ENCODE assay signal across 26 cellular contexts in the genomic region with DNA sequence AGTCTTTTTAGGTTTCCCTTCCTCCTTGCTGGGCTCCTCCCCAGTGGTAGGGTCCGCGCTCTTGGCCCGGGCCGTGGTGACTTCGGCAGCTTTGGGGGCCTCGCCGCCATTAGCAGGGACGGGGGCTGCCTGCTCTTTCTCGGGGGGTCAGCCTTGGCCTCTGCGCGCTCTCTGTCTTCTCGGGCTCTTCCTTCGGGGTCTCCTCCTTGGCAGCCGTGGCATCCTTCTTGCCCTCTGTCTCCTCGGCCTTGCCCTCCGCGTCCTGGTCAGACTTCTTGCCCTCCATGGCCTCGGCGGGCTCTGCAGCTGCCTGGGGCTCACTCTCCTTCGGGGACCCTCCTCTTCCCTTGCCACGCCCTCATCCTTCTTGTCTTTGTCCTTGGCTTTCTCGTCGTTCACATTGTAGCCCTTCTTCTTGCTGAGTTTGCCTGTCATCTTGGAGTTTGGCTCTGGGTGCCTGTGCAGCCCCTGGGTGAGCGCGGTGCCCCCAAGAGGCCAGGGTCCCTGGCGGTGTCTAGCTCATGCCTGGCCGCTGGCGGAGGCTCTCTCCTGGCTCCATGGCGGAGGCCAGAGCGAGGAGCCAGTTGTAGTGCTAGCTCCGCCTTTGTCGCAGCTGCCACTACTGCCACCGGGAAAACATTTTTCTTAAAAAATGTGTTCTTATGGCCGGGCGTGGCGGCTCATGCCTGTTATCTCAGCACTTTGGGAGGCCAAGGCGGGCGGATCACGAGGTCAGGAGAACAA.
"Had no signal": no experiment of that assay in that cellular context is flagged by ENCODE, and none has a peak within 500 bp of the region (broad histone marks: within the 10 kb centered on the region; RNA-seq: fewer than 3 reads in every experiment).

No MANE protein-coding gene starts in this region.

- H3K4me1 ChIP-seq: colonic mucosa, gastrocnemius medialis, heart right ventricle, lower lobe of right lung had no signal

- FAIRE-seq: islet of Langerhans, keratinocyte had no signal

- H3K27me3 ChIP-seq: colonic mucosa, esophagus squamous epithelium, gastrocnemius medialis, heart right ventricle had no signal

- H3K27ac ChIP-seq: colonic mucosa, epithelial cell of prostate, esophagus squamous epithelium, gastrocnemius medialis, heart right ventricle, lower lobe of right lung had no signal

- ATAC-seq: effector memory CD8-positive, alpha-beta T cell; esophagus mucosa; gastrocnemius medialis; heart right ventricle; left colon; left lobe of liver; left ventricle myocardium superior; lower lobe of right lung had no signal

- DNase-seq: colonic mucosa; cortex of kidney; effector CD8-positive, alpha-beta T cell; effector memory CD8-positive, alpha-beta T cell; endodermal cell; erythroblast; esophagus squamous epithelium; foreskin fibroblast; foreskin melanocyte; gastrocnemius medialis; glutamatergic neuron; head of caudate nucleus; heart right ventricle; hippocampal formation; kidney glomerular epithelial cell; left colon; left ventricle myocardium superior; lower lobe of right lung; mesenchymal stem cell; midbrain had no signal

- H3K9me3 ChIP-seq: colonic mucosa, esophagus squamous epithelium, gastrocnemius medialis, lower lobe of right lung had no signal

- H3K4me3 Mint-ChIP-seq: dendritic cell treated with granulocyte-macrophage colony-stimulating factor and Interleukin-4, amounts not matched to agents 40 ng/mL and 50 ng/mL, for 4 days; effector memory CD8-positive, alpha-beta T cell; endodermal cell had no signal

- H3K4me3 ChIP-seq: colonic mucosa, esophagus squamous epithelium, gastrocnemius medialis, heart right ventricle, lower lobe of right lung had no signal

- H3K27ac Mint-ChIP-seq: dendritic cell treated with granulocyte-macrophage colony-stimulating factor and Interleukin-4, amounts not matched to agents 40 ng/mL and 50 ng/mL, for 4 days; effector memory CD8-positive, alpha-beta T cell; endodermal cell had no signal

- H3K36me3 ChIP-seq: colonic mucosa, esophagus squamous epithelium, gastrocnemius medialis, heart right ventricle, lower lobe of right lung had no signal

- H3K27me3 Mint-ChIP-seq: dendritic cell treated with granulocyte-macrophage colony-stimulating factor and Interleukin-4, amounts not matched to agents 40 ng/mL and 50 ng/mL, for 4 days; effector memory CD8-positive, alpha-beta T cell had no signal
